20 cellular contexts compared by ENCODE assay signal in the genomic region with DNA sequence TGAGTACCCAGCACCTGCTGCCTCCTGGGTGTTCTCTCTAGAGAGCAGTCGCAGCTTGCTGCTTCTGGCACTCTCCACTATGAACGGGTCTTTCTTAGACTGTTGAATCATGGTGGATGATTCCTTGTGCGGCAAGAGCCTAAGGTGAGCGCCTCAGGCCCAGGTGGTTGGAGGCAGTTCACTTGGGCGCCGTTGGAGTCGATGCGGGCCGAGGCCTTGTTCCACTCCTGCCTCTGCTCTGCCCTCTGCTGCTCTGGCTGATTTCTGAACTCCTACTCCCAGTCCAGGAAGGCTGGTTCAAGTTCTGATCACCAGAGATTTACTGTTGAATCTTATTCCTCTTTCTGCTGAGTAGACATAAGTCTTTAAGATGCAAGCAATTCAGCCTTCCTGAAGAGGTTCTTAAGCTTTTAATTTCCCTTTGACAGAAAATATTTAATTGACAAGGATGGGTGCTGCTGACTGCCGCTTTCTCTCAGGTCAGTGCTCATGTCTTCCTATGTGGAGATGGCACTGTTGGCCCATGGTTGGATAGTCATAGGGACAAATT. TPM values are rescaled to one million over a fixed set of nuclear protein-coding genes. Genes with fewer than 3 reads are reported as not detected.
DNase-seq lines count a peak whose midpoint lies in the region; ATAC-seq and TF ChIP-seq lines count a peak whose summit lies in the region.
"Had no signal": no experiment of that assay in that cellular context is flagged by ENCODE, and none has a peak within 500 bp of the region (broad histone marks: within the 10 kb centered on the region; RNA-seq: fewer than 3 reads in every experiment).

No MANE protein-coding gene starts in this region.

- peaks cover 16% of the 10 kb centered on the region for H4K20me1 ChIP-seq in IMR-90 (ENCODE audit: insufficient read depth, low read length)

- no peak overlapping the region for H4K91ac ChIP-seq in IMR-90 (ENCODE audit: insufficient read depth, low read depth, low read length)
- H4K91ac ChIP-seq in neuronal stem cell (ENCODE audit: low read depth, low read length, poor library complexity) = peak overlapping the region; percentile 25

- peaks cover 46% of the 10 kb centered on the region for H3K36me3 Mint-ChIP-seq in brain

- H3K4me3 ChIP-seq in A673 (ENCODE audit: low read depth, low read length, poor library complexity, severe bottlenecking) = no peak overlapping the region
- H3K4me3 ChIP-seq in IMR-90 (ENCODE audit: insufficient read depth, low read depth, low read length) = no peak overlapping the region
- H3K4me3 ChIP-seq in neuronal stem cell (ENCODE audit: low read length in 2 of 2) = no peak overlapping the region

- no peak for TF ChIP-seq RAD21 in IMR-90 (IDR thresholded peaks at IDR 0.05; ENCODE audit: low read length)

- H3K14ac ChIP-seq in IMR-90 (replicated peaks; ENCODE audit: low read depth, low read length) (no peak overlapping the region), neuronal stem cell (ENCODE audit: low read length) (no peak overlapping the region)

- H2BK15ac ChIP-seq in IMR-90 (ENCODE audit: low read depth, low read length) (no peak overlapping the region), neuronal stem cell (ENCODE audit: low read length) (no peak overlapping the region)

- H3K4me1 Mint-ChIP-seq in brain = peaks cover 37% of the 10 kb centered on the region

- H2BK12ac ChIP-seq in neuronal stem cell (ENCODE audit: low read length) = no peak overlapping the region

- H3K36me3 ChIP-seq in A673 (ENCODE audit: insufficient read depth, low read length, poor library complexity, severe bottlenecking) (peaks cover 43% of the 10 kb centered on the region), IMR-90 (ENCODE audit: control insufficient read depth, insufficient read depth, low read length) (peaks cover 68% of the 10 kb centered on the region), neuronal stem cell (replicated peaks in 1 of 2; ENCODE audit: control insufficient read depth in 2 of 2, insufficient read depth in 2 of 2, low read length in 2 of 2) (peaks cover 45 to 78% of the 10 kb centered on the region in 2 donors)

- H2BK5ac ChIP-seq in IMR-90 (ENCODE audit: low read depth, low read length, poor library complexity, severe bottlenecking) = no peak overlapping the region
- no peak overlapping the region for H2BK5ac ChIP-seq in neuronal stem cell (ENCODE audit: low read length)

- 100% methylated on average over 1 of the region's 10 CpGs; no CpG with 5 or more reads in 1 of the 2 experiments for WGBS in IMR-90 (ENCODE audit: extremely low coverage in 2 of 2, insufficient read length in 1 of 2), 2 experiments
- no CpG with 5 or more reads among the region's 10 CpGs for WGBS in neuronal stem cell (ENCODE audit: extremely low coverage in 2 of 2, insufficient read length in 2 of 2, insufficient replicate concordance in 1 of 2), 2 donors

- no peak overlapping the region for H3K56ac ChIP-seq in IMR-90 (ENCODE audit: extremely low read depth, insufficient read depth, low read length)

- H3K23ac ChIP-seq in IMR-90 (ENCODE audit: low read depth, low read length) (no peak overlapping the region), neuronal stem cell (ENCODE audit: low read depth, low read length, poor library complexity) (no peak overlapping the region)

- H2AK5ac ChIP-seq in IMR-90 (ENCODE audit: low read depth, low read length) (no peak overlapping the region), neuronal stem cell (ENCODE audit: low read depth, low read length) (no peak overlapping the region)

- POLR2A ChIA-PET in A673 (lab: Charles Lee; ENCODE audit: low non-redundant PET) (no interaction called here), IMR-90 (lab: Charles Lee; ENCODE audit: unreplicated experiment) (interaction anchor here (0.5 kb wide), 1 partner anchor 9 kb away, joined by 5 read pairs; no protein-coding TSS in a partner anchor)

- no peak for ATAC-seq in IMR-90 (ENCODE audit: low read depth)
- no peak for ATAC-seq in GM21737 (IDR thresholded peaks at IDR 0.05; ENCODE audit: unreplicated experiment)

- H3K27ac ChIP-seq in A673 (ENCODE audit: low read depth, low read length, poor library complexity, severe bottlenecking) = peak overlapping the region; percentile 35
- no peak overlapping the region for H3K27ac ChIP-seq in IMR-90 (ENCODE audit: insufficient read depth, low read length)
- H3K27ac ChIP-seq in neuronal stem cell (replicated peaks; ENCODE audit: low read length) = no peak overlapping the region

- no peak overlapping the region for H4K8ac ChIP-seq in IMR-90 (ENCODE audit: low read depth in 2 of 2, low read length in 2 of 2)
- no peak overlapping the region for H4K8ac ChIP-seq in neuronal stem cell (ENCODE audit: low read depth, low read length)

- H3K4ac ChIP-seq in IMR-90 (ENCODE audit: low read depth, low read length) (no peak overlapping the region), neuronal stem cell (ENCODE audit: low read length) (no peak overlapping the region)

- DNase-seq in A673 (ENCODE audit: low spot score) (no peak), IMR-90 (no peak), neuronal stem cell (ENCODE audit: low spot score) (no peak), NCI-H774 (lab: John Stamatoyannopoulos, UW) (no peak), NCI-H2029 (lab: John Stamatoyannopoulos, UW) (no peak), NCI-H2107 (lab: John Stamatoyannopoulos, UW) (no peak)
- DNase-seq: BE2C; Calu3; CD4-positive, alpha-beta T cell; DMS53; HFFc6; NCI-H1105 treated with DMSO at 0.1 percent for 48 hours; NCI-H187; NCI-H2171; NCI-H446 treated with DMSO at 0.1 percent for 48 hours; RPMI8226 had no signal

- H3K4me1 ChIP-seq in A673 (ENCODE audit: insufficient read depth, low read length, poor library complexity, severe bottlenecking) (peaks cover 7% of the 10 kb centered on the region), IMR-90 (ENCODE audit: control insufficient read depth, insufficient read depth, low read length) (no peaks in the 10 kb centered on the region), neuronal stem cell (ENCODE audit: control insufficient read depth in 2 of 2, insufficient read depth in 1 of 2, low read depth in 1 of 2, low read length in 2 of 2) (peaks cover 2 to 9% of the 10 kb centered on the region in 2 donors)
- H3K4me1 ChIP-seq: BE2C had no signal

- no peak overlapping the region for H2AK9ac ChIP-seq in IMR-90 (replicated peaks; ENCODE audit: low read depth, low read length, poor library complexity)

- no peaks in the 10 kb centered on the region for H3K9me3 ChIP-seq in A673 (ENCODE audit: low read depth, low read length, poor library complexity, severe bottlenecking)
- no peaks in the 10 kb centered on the region for H3K9me3 ChIP-seq in IMR-90 (ENCODE audit: control insufficient read depth, insufficient read depth, low read length)
- no peaks in the 10 kb centered on the region for H3K9me3 ChIP-seq in neuronal stem cell (replicated peaks in 1 of 2; ENCODE audit: control insufficient read depth in 2 of 2, insufficient read depth in 1 of 2, low read depth in 1 of 2, low read length in 2 of 2)
- H3K9me3 ChIP-seq: BE2C had no signal

- H3K27me3 ChIP-seq in A673 (replicated peaks; ENCODE audit: insufficient read depth, low read depth, low read length, poor library complexity) = no peaks in the 10 kb centered on the region
- no peaks in the 10 kb centered on the region for H3K27me3 ChIP-seq in IMR-90 (ENCODE audit: control insufficient read depth, insufficient read depth, low read length)
- H3K27me3 ChIP-seq in neuronal stem cell (ENCODE audit: control insufficient read depth in 3 of 3, insufficient read depth in 3 of 3, low read depth in 1 of 3, low read length in 3 of 3) = no peaks in the 10 kb centered on the region
- H3K27me3 ChIP-seq: BE2C had no signal

- TF ChIP-seq CTCF in A673 (conservative IDR thresholded peaks at IDR 0.05; ENCODE audit: low read depth, low read length) (no peak), IMR-90 (conservative IDR thresholded peaks at IDR 0.05; ENCODE audit: low read depth, low read length) (no peak), brain (conservative IDR thresholded peaks at IDR 0.05) (no peak)

- H3K4me2 ChIP-seq in IMR-90 (ENCODE audit: low read depth, low read length) = no peak overlapping the region
- no peak overlapping the region for H3K4me2 ChIP-seq in neuronal stem cell (ENCODE audit: insufficient read depth, low read length, poor library complexity, severe bottlenecking)

- H3K27ac Mint-ChIP-seq in brain = peak overlapping the region; percentile 89 to 96 (median 92)
- H3K27ac Mint-ChIP-seq: HFFc6 had no signal

- no TSS peak for BruUV-seq in A673 (replicated peaks; lab: Mats Ljungman, UMichigan)
- no TSS peak for BruUV-seq in IMR-90 (replicated peaks; lab: Mats Ljungman, UMichigan)

- intact Hi-C loops in A673 (cut with micrococcal nuclease; ENCODE audit: unreplicated experiment) = no loop called here
- intact Hi-C loops in IMR-90 (cut with micrococcal nuclease) = no loop called here

- H3K79me1 ChIP-seq in IMR-90 (ENCODE audit: low read depth in 1 of 2, low read length in 2 of 2) = peaks cover 11 to 30% of the 10 kb centered on the region in 2 experiments
- H3K79me1 ChIP-seq in neuronal stem cell (ENCODE audit: low read depth, low read length) = no peaks in the 10 kb centered on the region

- dilution Hi-C loops in IMR-90 (cut with HindIII; ENCODE audit: low sequenced_read_pairs, unreplicated experiment) = no loop called here

- in situ Hi-C loops in IMR-90 (cut with MboI; ENCODE audit: low sequenced_read_pairs) = no loop called here

- no peaks in the 10 kb centered on the region; the same call in 1 of the 2 replicates for H3K9me1 ChIP-seq in IMR-90 (ENCODE audit: insufficient read depth, low read length)

- no peak overlapping the region for H4K5ac ChIP-seq in IMR-90 (ENCODE audit: low read depth, low read length)

- no peak overlapping the region for H3K4me3 Mint-ChIP-seq in brain
- H3K4me3 Mint-ChIP-seq: CD4-positive, alpha-beta T cell; HFFc6 had no signal

- H3K9ac ChIP-seq in IMR-90 (ENCODE audit: low read depth, low read length) = no peak overlapping the region
- no peak overlapping the region for H3K9ac ChIP-seq in neuronal stem cell (ENCODE audit: low read depth, low read length, poor library complexity)

- no peak overlapping the region for H2AFZ ChIP-seq in IMR-90 (replicated peaks; ENCODE audit: low read length, poor library complexity)
- H2AFZ ChIP-seq in neuronal stem cell (ENCODE audit: low read length) = no peak overlapping the region

- H3K27me3 Mint-ChIP-seq in brain = no peaks in the 10 kb centered on the region
- H3K27me3 Mint-ChIP-seq: CD4-positive, alpha-beta T cell had no signal

- no peak overlapping the region for H3K18ac ChIP-seq in IMR-90 (ENCODE audit: low read depth, low read length)
- H3K18ac ChIP-seq in neuronal stem cell (ENCODE audit: low read length) = no peak overlapping the region

- no peak overlapping the region for H2BK120ac ChIP-seq in IMR-90 (ENCODE audit: low read depth, low read length)
- no peak overlapping the region for H2BK120ac ChIP-seq in neuronal stem cell (ENCODE audit: low read depth, low read length)

- CTCF ChIA-PET in A673 (lab: Charles Lee) = interaction anchor here (0.8 kb wide), 1 partner anchor 29 kb away, joined by 4 read pairs; no protein-coding TSS in a partner anchor
- CTCF ChIA-PET in IMR-90 (lab: Yijun Ruan, JAX) = no interaction called here

- no peak for TF ChIP-seq POLR2A in IMR-90 (IDR thresholded peaks at IDR 0.05; ENCODE audit: low read depth, low read length)

- H2BK20ac ChIP-seq in IMR-90 (ENCODE audit: low read depth, low read length) = no peak overlapping the region

- no peaks in the 10 kb centered on the region for H3K9me3 Mint-ChIP-seq in brain
- H3K9me3 Mint-ChIP-seq: CD4-positive, alpha-beta T cell; HFFc6 had no signal

RNA-seq across cellular contexts. Expression of a gene that starts 10.4 kb away (rescaled TPM):
- total RNA-seq in A673 (2021) = 126 and 140 TPM in 2 replicates
- total RNA-seq in IMR-90 (2012; rRNA removed) = 98.6 and 120 TPM in 2 replicates
- polyA plus RNA-seq in IMR-90 (2012; rRNA removed) = 110 and 115 TPM in 2 replicates
- polyA plus RNA-seq in IMR-90 (2012; cell fraction: cytosol; rRNA removed) = 108 and 137 TPM in 2 replicates
- 79.7 and 108 TPM in 2 replicates for polyA plus RNA-seq in IMR-90 (2012; cell fraction: nucleus; rRNA removed; ENCODE audit: low replicate concordance)
- 86.3 TPM for polyA plus RNA-seq in brain (ENCODE audit: insufficient read depth, low read depth, low replicate concordance)
- 71.1 TPM for polyA plus RNA-seq in neuronal stem cell (2013, experiment 1 of 2)
- polyA plus RNA-seq in neuronal stem cell (2013, experiment 2 of 2) = 69.2 TPM

RNA-seq across cellular contexts. Expression of a gene that starts 22.0 kb away (rescaled TPM):
- total RNA-seq in A673 (2021) (not detected in 2 replicates), IMR-90 (2012; rRNA removed) (0.18 and 0.28 TPM in 2 replicates)
- polyA plus RNA-seq in IMR-90 (2012; rRNA removed) (0.07 and 0.14 TPM in 2 replicates), brain (ENCODE audit: insufficient read depth, low read depth, low replicate concordance) (41.6 TPM)
- polyA plus RNA-seq in IMR-90 (2012; cell fraction: cytosol; rRNA removed) = 0.36 and 0.54 TPM in 2 replicates
- polyA plus RNA-seq in IMR-90 (2012; cell fraction: nucleus; rRNA removed; ENCODE audit: low replicate concordance) = 0.05 and 0.21 TPM in 2 replicates
- 0.60 TPM for polyA plus RNA-seq in neuronal stem cell (2013, experiment 1 of 2)
- 0.46 TPM for polyA plus RNA-seq in neuronal stem cell (2013, experiment 2 of 2)
- total RNA-seq: Calu3, H4, LHCN-M2 had no signal
